In the genomic region with DNA sequence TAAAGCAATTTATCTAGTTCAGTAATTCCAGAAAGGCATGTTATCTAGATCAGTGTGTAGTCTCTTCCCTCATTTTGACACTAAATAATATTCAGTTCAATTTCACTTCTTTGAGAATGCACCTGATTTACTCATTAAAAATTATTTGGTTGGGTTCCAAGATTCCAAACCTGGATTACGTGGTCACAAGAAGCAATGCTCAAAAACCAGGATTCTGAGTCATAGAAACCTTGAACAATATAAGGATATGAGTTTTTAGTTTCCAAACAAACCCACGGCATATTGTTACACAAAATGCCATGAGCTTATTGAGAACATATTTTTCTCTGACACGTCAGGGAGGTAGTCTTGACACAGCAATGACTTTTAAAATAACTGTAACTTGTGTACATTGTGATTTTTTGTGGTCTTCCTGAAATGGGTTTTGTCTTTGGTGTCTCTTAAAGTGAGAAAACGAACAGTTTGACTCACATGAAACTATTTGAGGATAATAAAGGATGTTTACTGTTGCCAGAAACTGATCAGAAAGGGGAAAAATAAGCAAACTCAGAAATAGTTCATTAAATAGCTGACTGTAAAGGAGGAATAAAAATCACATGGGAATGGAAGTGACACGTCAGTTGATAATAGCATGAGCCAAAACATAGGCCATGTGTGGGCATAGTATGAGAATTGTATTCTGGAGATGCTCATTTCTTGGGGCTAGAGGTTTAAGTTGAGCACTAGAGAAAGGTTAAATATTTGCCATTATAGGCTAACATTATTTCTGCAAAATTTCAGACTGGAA, we compare ENCODE assay signal across 16 cellular contexts.
A peak's percentile ranks its signal among the peaks of the same experiment; 100 is the strongest.
DNase-seq lines count a peak whose midpoint lies in the region; ATAC-seq, FAIRE-seq and TF ChIP-seq lines count a peak whose summit lies in the region.
"Had no signal": no experiment of that assay in that cellular context is flagged by ENCODE, and none has a peak within 500 bp of the region (broad histone marks: within the 10 kb centered on the region; RNA-seq: fewer than 3 reads in every experiment).

No MANE protein-coding gene starts in this region.

- no peaks in the 10 kb centered on the region for H3K36me3 ChIP-seq in keratinocyte (ENCODE audit: control insufficient read depth in 2 of 2, extremely low read depth in 1 of 2, insufficient read depth in 2 of 2, low read length in 2 of 2)
- H3K36me3 ChIP-seq: upper lobe of right lung had no signal

- no peak for TF ChIP-seq RAD21 in A549 (conservative IDR thresholded peaks at IDR 0.05 in 1 of 2, IDR thresholded peaks at IDR 0.05 in 1 of 2)

- no peak overlapping the region for H3K4me3 ChIP-seq in A549
- no peak overlapping the region for H3K4me3 ChIP-seq in astrocyte of the spinal cord (ENCODE audit: low read depth, low read length)
- H3K4me3 ChIP-seq in keratinocyte (ENCODE audit: control insufficient read depth in 2 of 3, extremely low read depth in 1 of 3, insufficient read depth in 2 of 3, low read depth in 1 of 3, low read length in 3 of 3), result no peak overlapping the region
- H3K4me3 ChIP-seq: hepatocyte, upper lobe of right lung had no signal

- H3K9me1 ChIP-seq in keratinocyte (ENCODE audit: control insufficient read depth, extremely low read depth, insufficient read depth, low read length), result no peaks in the 10 kb centered on the region

- TF ChIP-seq POLR2A in A549 (IDR thresholded peaks at IDR 0.05; ENCODE audit: low read length), result no peak

- DNase-seq in A549 (ENCODE audit: low read depth in 1 of 2, low spot score in 1 of 2), result peak in 1 of 2 experiments; percentile 5
- peak; percentile 78 for DNase-seq in HS-5 (ENCODE audit: low read depth)
- peak; percentile 74 for DNase-seq in astrocyte of the spinal cord (ENCODE audit: low read depth, low spot score)
- peak; percentile 60 for DNase-seq in keratinocyte (ENCODE audit: low read depth, low spot score)
- DNase-seq in ecto neural progenitor cell (ENCODE audit: low spot score), result no peak
- no peak for DNase-seq in stimulated activated naive B cell treated with anti-CD40 and anti-IgM and Interleukin-4, amounts not matched to agents 10 μg/mL and 1 μg/mL and 100 μg/mL, for 72 hours
- no peak for DNase-seq in activated naive CD4-positive, alpha-beta T cell treated with Interleukin-2 at 50 U/mL for 16 hours
- no peak for DNase-seq in GM13976 (ENCODE audit: low spot score)
- DNase-seq: ACHN; activated B cell treated with CpG ODN at 0.5 μM for 24 hours; activated naive CD8-positive, alpha-beta T cell treated with anti-CD3 and anti-CD28 coated beads, Interleukin-2, amount 50 U/mL, for 24 hours; effector CD8-positive, alpha-beta T cell; stimulated activated CD8-positive, alpha-beta memory T cell treated with anti-CD3 and anti-CD28 coated beads, Interleukin-4, amount 100 ng/mL, for 48 hours; upper lobe of right lung had no signal

- H3K4me1 Mint-ChIP-seq in stimulated activated naive B cell treated with anti-CD40 and anti-IgM and Interleukin-4, amounts not matched to agents 10 μg/mL and 1 μg/mL and 100 μg/mL, for 72 hours, result no peaks in the 10 kb centered on the region
- H3K4me1 Mint-ChIP-seq: activated B cell treated with CpG ODN at 0.5 μM for 24 hours; activated naive CD8-positive, alpha-beta T cell treated with anti-CD3 and anti-CD28 coated beads, Interleukin-2, amount 50 U/mL, for 24 hours; memory B cell had no signal

- H3K27ac ChIP-seq in A549 (no peak overlapping the region), keratinocyte (ENCODE audit: control insufficient read depth, insufficient read depth, low read length) (peak overlapping the region; percentile 66)
- H3K27ac ChIP-seq: hepatocyte, upper lobe of right lung had no signal

- 13% methylated on average over 5 of the region's 5 CpGs for WGBS in A549 (ENCODE audit: missing lambda C conversion rate)

- POLR2A ChIA-PET in A549 (lab: Yijun Ruan, JAX), result no interaction called here

- H3K9me3 Mint-ChIP-seq in stimulated activated naive B cell treated with anti-CD40 and anti-IgM and Interleukin-4, amounts not matched to agents 10 μg/mL and 1 μg/mL and 100 μg/mL, for 72 hours, result peaks cover 0 to 4% of the 10 kb centered on the region in 2 donors
- H3K9me3 Mint-ChIP-seq: activated B cell treated with CpG ODN at 0.5 μM for 24 hours had no signal

- H3K27me3 Mint-ChIP-seq in stimulated activated naive B cell treated with anti-CD40 and anti-IgM and Interleukin-4, amounts not matched to agents 10 μg/mL and 1 μg/mL and 100 μg/mL, for 72 hours, result no peaks in the 10 kb centered on the region
- H3K27me3 Mint-ChIP-seq: activated B cell treated with CpG ODN at 0.5 μM for 24 hours; activated naive CD8-positive, alpha-beta T cell treated with anti-CD3 and anti-CD28 coated beads, Interleukin-2, amount 50 U/mL, for 24 hours; memory B cell had no signal

- no peak overlapping the region for H3K9ac ChIP-seq in keratinocyte (ENCODE audit: control insufficient read depth, extremely low read depth, insufficient read depth, low read length)

- H3K36me3 Mint-ChIP-seq in stimulated activated naive B cell treated with anti-CD40 and anti-IgM and Interleukin-4, amounts not matched to agents 10 μg/mL and 1 μg/mL and 100 μg/mL, for 72 hours, result no peaks in the 10 kb centered on the region
- H3K36me3 Mint-ChIP-seq: memory B cell had no signal

- TF ChIP-seq CTCF in A549 (IDR thresholded peaks at IDR 0.05) (no peak), astrocyte of the spinal cord (IDR thresholded peaks at IDR 0.05; ENCODE audit: low read depth, low read length) (no peak), keratinocyte (optimal IDR thresholded peaks at IDR 0.05 in 1 of 3, IDR thresholded peaks at IDR 0.05 in 1 of 3, conservative IDR thresholded peaks at IDR 0.05 in 1 of 3; ENCODE audit: extremely low read depth in 1 of 3, insufficient read depth in 2 of 3, low read length in 3 of 3) (no peak), GM13976 (IDR thresholded peaks at IDR 0.05; ENCODE audit: borderline replicate concordance, control extremely low read depth, extremely low read depth, insufficient read depth, missing control alignments) (no peak)

- no peaks in the 10 kb centered on the region for H3K27me3 ChIP-seq in keratinocyte (ENCODE audit: control insufficient read depth, extremely low read depth, insufficient read depth, low read length)
- H3K27me3 ChIP-seq: hepatocyte, upper lobe of right lung had no signal

- in situ Hi-C loops in astrocyte of the spinal cord (cut with HindIII; ENCODE audit: low sequenced_read_pairs) (no loop called here), GM13976 (cut with MboI; ENCODE audit: low sequenced_read_pairs, unreplicated experiment) (no loop called here)

- H3K4me3 Mint-ChIP-seq in stimulated activated naive B cell treated with anti-CD40 and anti-IgM and Interleukin-4, amounts not matched to agents 10 μg/mL and 1 μg/mL and 100 μg/mL, for 72 hours, result no peak overlapping the region
- H3K4me3 Mint-ChIP-seq: activated B cell treated with CpG ODN at 0.5 μM for 24 hours; activated naive CD8-positive, alpha-beta T cell treated with anti-CD3 and anti-CD28 coated beads, Interleukin-2, amount 50 U/mL, for 24 hours; memory B cell had no signal

- TF ChIP-seq EP300 in A549 (IDR thresholded peaks at IDR 0.05), result no peak

- peak overlapping the region; percentile 41 for H2AFZ ChIP-seq in keratinocyte (ENCODE audit: control insufficient read depth, low read length)
- H2AFZ ChIP-seq: hepatocyte had no signal

- no peak for ATAC-seq in A549
- no peak for ATAC-seq in stimulated activated naive B cell treated with anti-CD40 and anti-IgM and Interleukin-4, amounts not matched to agents 10 μg/mL and 1 μg/mL and 100 μg/mL, for 72 hours (replicated peaks)
- ATAC-seq: activated naive CD8-positive, alpha-beta T cell treated with anti-CD3 and anti-CD28 coated beads, Interleukin-2, amount 50 U/mL, for 24 hours; upper lobe of right lung had no signal

- H3K4me2 ChIP-seq in A549 (peak overlapping the region; percentile 6; the same call in 1 of the 3 replicates), keratinocyte (ENCODE audit: control insufficient read depth, extremely low read depth, insufficient read depth, low read depth, low read length) (peak overlapping the region; percentile 59)
- H3K4me2 ChIP-seq: hepatocyte had no signal

- H4K20me1 ChIP-seq in keratinocyte (ENCODE audit: control insufficient read depth, extremely low read depth, insufficient read depth, low read length), result no peaks in the 10 kb centered on the region

- no peaks in the 10 kb centered on the region for H3K79me2 ChIP-seq in keratinocyte (ENCODE audit: control insufficient read depth, insufficient read depth, low read length)
- H3K79me2 ChIP-seq: hepatocyte had no signal

- 0 out of 3 replicates have a peak, but pooled peaks cover 7% of the 10 kb centered on the region for H3K4me1 ChIP-seq in A549
- peaks cover 26% of the 10 kb centered on the region for H3K4me1 ChIP-seq in keratinocyte (ENCODE audit: control insufficient read depth, extremely low read depth, insufficient read depth, low read length)
- H3K4me1 ChIP-seq: upper lobe of right lung had no signal

- H3K27ac Mint-ChIP-seq in stimulated activated naive B cell treated with anti-CD40 and anti-IgM and Interleukin-4, amounts not matched to agents 10 μg/mL and 1 μg/mL and 100 μg/mL, for 72 hours, result no peak overlapping the region
- H3K27ac Mint-ChIP-seq: activated B cell treated with CpG ODN at 0.5 μM for 24 hours; activated naive CD8-positive, alpha-beta T cell treated with anti-CD3 and anti-CD28 coated beads, Interleukin-2, amount 50 U/mL, for 24 hours; memory B cell had no signal

- FAIRE-seq in A549 (lab: Jason Lieb, UNC) (no peak), keratinocyte (lab: Jason Lieb, UNC) (peak; percentile 61)

- no peaks in the 10 kb centered on the region for H3K9me3 ChIP-seq in A549
- H3K9me3 ChIP-seq in keratinocyte (ENCODE audit: control insufficient read depth, low read depth, low read length), result no peaks in the 10 kb centered on the region
- H3K9me3 ChIP-seq: upper lobe of right lung had no signal

- dilution Hi-C loops in keratinocyte (cut with MboI; ENCODE audit: extremely low pct_ligation_motif_present, low sequenced_read_pairs), result no loop called here

- CTCF ChIA-PET in A549 (lab: Yijun Ruan, JAX), result no interaction called here

TF ChIP-seq in A549, 52 proteins besides CTCF, POLR2A, EP300 and RAD21 (continues in another document):
- TF ChIP-seq ZFP36 (IDR thresholded peaks at IDR 0.05; ENCODE audit: borderline replicate concordance, partially characterized antibody) (no peak), ZSCAN20 (CRISPR knock-in tag; IDR thresholded peaks at IDR 0.05) (no peak), BHLHE40 (IDR thresholded peaks at IDR 0.05; ENCODE audit: low read depth, low read length) (no peak), HOXB13 (CRISPR knock-in tag; IDR thresholded peaks at IDR 0.05; ENCODE audit: low read depth) (no peak), JUNB (IDR thresholded peaks at IDR 0.05) (no peak)
- TF ChIP-seq, protein P1, sequence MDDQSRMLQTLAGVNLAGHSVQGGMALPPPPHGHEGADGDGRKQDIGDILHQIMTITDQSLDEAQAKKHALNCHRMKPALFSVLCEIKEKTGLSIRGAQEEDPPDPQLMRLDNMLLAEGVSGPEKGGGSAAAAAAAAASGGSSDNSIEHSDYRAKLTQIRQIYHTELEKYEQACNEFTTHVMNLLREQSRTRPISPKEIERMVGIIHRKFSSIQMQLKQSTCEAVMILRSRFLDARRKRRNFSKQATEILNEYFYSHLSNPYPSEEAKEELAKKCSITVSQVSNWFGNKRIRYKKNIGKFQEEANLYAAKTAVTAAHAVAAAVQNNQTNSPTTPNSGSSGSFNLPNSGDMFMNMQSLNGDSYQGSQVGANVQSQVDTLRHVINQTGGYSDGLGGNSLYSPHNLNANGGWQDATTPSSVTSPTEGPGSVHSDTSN (IDR thresholded peaks at IDR 0.05), result no peak

Comparison
In these comparisons a context has a peak if more than half of its experiments do, and no peak if none do; other contexts are left out.
1. DNase-seq: peak in HS-5 (single experiment), astrocyte of the spinal cord (single experiment) and keratinocyte (single experiment); none in ecto neural progenitor cell (single experiment), stimulated activated naive B cell treated with anti-CD40 and anti-IgM and Interleukin-4, amounts not matched to agents 10 μg/mL and 1 μg/mL and 100 μg/mL, for 72 hours (single experiment), activated naive CD4-positive, alpha-beta T cell treated with Interleukin-2 at 50 U/mL for 16 hours (single experiment) and GM13976 (single experiment).